ENCODE assay signal across 8 cellular contexts in genomic region chr5:80204808-80205614, GRCh38. TPM values are rescaled to one million over a fixed set of nuclear protein-coding genes. Genes with fewer than 3 reads are reported as not detected.
DNase-seq lines count a peak whose midpoint lies in the region.

No MANE protein-coding gene starts in this region.

- no peaks in the 10 kb centered on the region for H3K9me3 ChIP-seq in CD8-positive, alpha-beta memory T cell (ENCODE audit: low read length)

- DNase-seq in CD8-positive, alpha-beta memory T cell, result no peak
- DNase-seq in NCI-H226 (peak; percentile 71), caudate nucleus (lab: John Stamatoyannopoulos, UW) (peak in 12 of 61 donors; percentile 11 to 55 (median 30)), midbrain (lab: John Stamatoyannopoulos, UW) (peak; percentile 68), DMS153 treated with DMSO at 0.1 percent for 48 hours (lab: John Stamatoyannopoulos, UW; ENCODE audit: unreplicated experiment) (no peak), NCI-H446 (lab: John Stamatoyannopoulos, UW) (no peak), NCI-H1092 treated with DMSO at 0.1 percent for 48 hours (lab: John Stamatoyannopoulos, UW) (no peak), NCI-H1436 treated with DMSO at 0.1 percent for 48 hours (lab: John Stamatoyannopoulos, UW) (no peak)

- peak overlapping the region in 7 of 8 donors; percentile 35 to 85 (median 70) for H3K27ac Mint-ChIP-seq in CD8-positive, alpha-beta memory T cell

- CTCF ChIA-PET in CD8-positive, alpha-beta memory T cell (lab: Charles Lee), result interaction anchor here (0.9 to 2.2 kb wide), 8 partner anchors 8 to 116 kb away, joined by 3 to 11 read pairs (median 4); no protein-coding TSS in a partner anchor

- H3K27ac ChIP-seq in CD8-positive, alpha-beta memory T cell (ENCODE audit: low read depth, low read length), result no peak overlapping the region
- peak overlapping the region; percentile 98 for H3K27ac ChIP-seq in caudate nucleus (ENCODE audit: low read depth, low read length)

- peaks cover 64 to 93% (median 69%) of the 10 kb centered on the region in 3 donors for H3K4me1 Mint-ChIP-seq in CD8-positive, alpha-beta memory T cell

- H3K4me1 ChIP-seq in CD8-positive, alpha-beta memory T cell (ENCODE audit: insufficient read depth, low read length), result peaks cover 70% of the 10 kb centered on the region

- H3K27me3 Mint-ChIP-seq in CD8-positive, alpha-beta memory T cell, result no peaks in the 10 kb centered on the region

- peaks cover 12 to 54% (median 14%) of the 10 kb centered on the region in 3 donors for H3K36me3 Mint-ChIP-seq in CD8-positive, alpha-beta memory T cell

- H3K9me3 Mint-ChIP-seq in CD8-positive, alpha-beta memory T cell, result no peaks in the 10 kb centered on the region

- no peak overlapping the region for H3K4me3 ChIP-seq in CD8-positive, alpha-beta memory T cell (ENCODE audit: low read length)

- POLR2A ChIA-PET in CD8-positive, alpha-beta memory T cell (lab: Charles Lee), result interaction anchor here (0.6 to 1.7 kb wide), 4 partner anchors 12 to 113 kb away, joined by 3 to 5 read pairs (median 3); partner anchors contain the start of gene SERINC5

- H3K36me3 ChIP-seq in CD8-positive, alpha-beta memory T cell (ENCODE audit: insufficient read depth, low read length), result peaks cover 16% of the 10 kb centered on the region

- no peaks in the 10 kb centered on the region for H3K27me3 ChIP-seq in CD8-positive, alpha-beta memory T cell (ENCODE audit: insufficient read depth, low read length, poor library complexity, severe bottlenecking)

- peak overlapping the region in 4 of 7 donors; percentile 19 to 50 (median 34) for H3K4me3 Mint-ChIP-seq in CD8-positive, alpha-beta memory T cell

RNA-seq across cellular contexts. Expression of gene SERINC5, which starts 50.8 kb away (rescaled TPM):
- total RNA-seq in CD8-positive, alpha-beta memory T cell, result 10 to 100 TPM; 32.9 to 33.3 TPM
- polyA plus RNA-seq in CD8-positive, alpha-beta memory T cell, result 13.7 TPM

Comparison
In these comparisons a context has a peak if more than half of its experiments do, and no peak if none do; other contexts are left out.
1. DNase-seq: peak in NCI-H226 (single experiment) and midbrain (single experiment); none in CD8-positive, alpha-beta memory T cell (0 of 5), DMS153 treated with DMSO at 0.1 percent for 48 hours (single experiment), NCI-H446 (0 of 2), NCI-H1092 treated with DMSO at 0.1 percent for 48 hours (single experiment) and NCI-H1436 treated with DMSO at 0.1 percent for 48 hours (single experiment).